14 cellular contexts compared by ENCODE assay signal in genomic region chr9:16625831-16626230, GRCh38.
DNase-seq lines count a peak whose midpoint lies in the region; ATAC-seq, FAIRE-seq and TF ChIP-seq lines count a peak whose summit lies in the region.
"Had no signal": no experiment of that assay in that cellular context is flagged by ENCODE, and none has a peak within 500 bp of the region (broad histone marks: within the 10 kb centered on the region; RNA-seq: fewer than 3 reads in every experiment).

No MANE protein-coding gene starts in this region.

- no peaks in the 10 kb centered on the region for H4K20me1 ChIP-seq in astrocyte (ENCODE audit: insufficient read depth, low read length)

- no peak for TF ChIP-seq POLR2A in transverse colon (IDR thresholded peaks at IDR 0.05)

- TF ChIP-seq CTCF in astrocyte (IDR thresholded peaks at IDR 0.05; ENCODE audit: insufficient read depth, low read depth, low read length) (no peak), kidney (IDR thresholded peaks at IDR 0.05; ENCODE audit: borderline replicate concordance, extremely low read depth, insufficient read depth) (no peak), transverse colon (IDR thresholded peaks at IDR 0.05) (no peak)

- in situ Hi-C loops in transverse colon (cut with MboI; ENCODE audit: low pct_ligation_motif_present in 1 of 4, low pct_unique_long_range_greater_than_20kb in 1 of 4, low sequenced_read_pairs in 3 of 4), result no loop called here

- ATAC-seq in HG03571 (IDR thresholded peaks at IDR 0.05; ENCODE audit: unreplicated experiment), result no peak
- no peak for ATAC-seq in GM18511 (IDR thresholded peaks at IDR 0.05; ENCODE audit: unreplicated experiment)
- ATAC-seq: stimulated activated naive CD8-positive, alpha-beta T cell treated with anti-CD3 and anti-CD28 coated beads, Interleukin-15, amount 100 ng/mL, for 72 hours had no signal

- peaks cover 75% of the 10 kb centered on the region for H3K4me1 Mint-ChIP-seq in astrocyte (ENCODE audit: low read depth, unreplicated experiment)
- H3K4me1 Mint-ChIP-seq: central memory CD8-positive, alpha-beta T cell; stimulated activated naive CD8-positive, alpha-beta T cell treated with anti-CD3 and anti-CD28 coated beads, Interleukin-15, amount 100 ng/mL, for 72 hours had no signal

- H3K27ac ChIP-seq in astrocyte (ENCODE audit: low read depth, low read length), result peak overlapping the region; percentile 9
- peak overlapping the region in 1 of 2 donors; percentile 42 for H3K27ac ChIP-seq in kidney (ENCODE audit: low read depth in 2 of 2, low read length in 2 of 2)
- H3K27ac ChIP-seq in transverse colon, result peak overlapping the region; percentile 45 to 74 (median 56)

- no peak overlapping the region for H2AFZ ChIP-seq in astrocyte (ENCODE audit: low read depth, low read length)

- H3K4me3 Mint-ChIP-seq in astrocyte (ENCODE audit: unreplicated experiment), result peak overlapping the region; percentile 43
- H3K4me3 Mint-ChIP-seq: central memory CD8-positive, alpha-beta T cell; stimulated activated naive CD8-positive, alpha-beta T cell treated with anti-CD3 and anti-CD28 coated beads, Interleukin-15, amount 100 ng/mL, for 72 hours had no signal

- peaks cover 40% of the 10 kb centered on the region for H3K4me1 ChIP-seq in astrocyte (ENCODE audit: insufficient read depth, low read length)
- peaks cover 6 to 17% of the 10 kb centered on the region in 2 donors for H3K4me1 ChIP-seq in kidney (ENCODE audit: control insufficient read depth in 1 of 2, insufficient read depth in 1 of 2, low read depth in 1 of 2, low read length in 2 of 2)
- H3K4me1 ChIP-seq in transverse colon, result peaks cover 6 to 23% (median 13%) of the 10 kb centered on the region in 4 donors

- peak overlapping the region; percentile 96 for H3K27ac Mint-ChIP-seq in astrocyte (ENCODE audit: unreplicated experiment)
- H3K27ac Mint-ChIP-seq: stimulated activated naive CD8-positive, alpha-beta T cell treated with anti-CD3 and anti-CD28 coated beads, Interleukin-15, amount 100 ng/mL, for 72 hours had no signal

- peak overlapping the region; percentile 36 for H3K4me3 ChIP-seq in astrocyte (ENCODE audit: insufficient read depth, low read depth, low read length)
- peak overlapping the region; percentile 9 to 13 for H3K4me3 ChIP-seq in kidney (ENCODE audit: low read length in 2 of 2)
- H3K4me3 ChIP-seq in transverse colon, result no peak overlapping the region

- no peaks in the 10 kb centered on the region for H3K9me3 Mint-ChIP-seq in astrocyte (ENCODE audit: unreplicated experiment)
- H3K9me3 Mint-ChIP-seq: central memory CD8-positive, alpha-beta T cell; stimulated activated naive CD8-positive, alpha-beta T cell treated with anti-CD3 and anti-CD28 coated beads, Interleukin-15, amount 100 ng/mL, for 72 hours had no signal

- no peaks in the 10 kb centered on the region for H3K9me3 ChIP-seq in astrocyte (ENCODE audit: insufficient read depth, low read depth, low read length)
- no peaks in the 10 kb centered on the region for H3K9me3 ChIP-seq in kidney (ENCODE audit: control insufficient read depth in 1 of 2, low read length in 2 of 2)
- H3K9me3 ChIP-seq in transverse colon, result no peaks in the 10 kb centered on the region

- peak overlapping the region; percentile 79 for H3K4me2 ChIP-seq in astrocyte (ENCODE audit: low read length)

- intact Hi-C loops in kidney (cut with DNase I) (no loop called here), transverse colon (cut with DNase I; ENCODE audit: low total_unique reads) (no loop called here)

- DNase-seq in NCI-H2171 treated with DMSO at 0.1 percent for 48 hours (lab: John Stamatoyannopoulos, UW), result peak; percentile 33
- DNase-seq in NCI-H2171 (lab: John Stamatoyannopoulos, UW), result no peak
- DNase-seq in astrocyte (ENCODE audit: low read depth), result peak; percentile 70
- DNase-seq in kidney, result no peak
- DNase-seq in transverse colon, result no peak
- no peak for DNase-seq in dedifferentiated amniotic fluid mesenchymal stem cell (ENCODE audit: extremely low spot score)
- DNase-seq: 8988T; GDM1; NCI-H1105; OCI-M1; stimulated activated naive CD8-positive, alpha-beta T cell treated with anti-CD3 and anti-CD28 coated beads, Interleukin-15, amount 100 ng/mL, for 72 hours had no signal

- no peak for TF ChIP-seq EP300 in transverse colon (IDR thresholded peaks at IDR 0.05; ENCODE audit: low read depth)

- H3K27me3 Mint-ChIP-seq in astrocyte (ENCODE audit: low read depth, unreplicated experiment), result no peaks in the 10 kb centered on the region
- H3K27me3 Mint-ChIP-seq: central memory CD8-positive, alpha-beta T cell; stimulated activated naive CD8-positive, alpha-beta T cell treated with anti-CD3 and anti-CD28 coated beads, Interleukin-15, amount 100 ng/mL, for 72 hours had no signal

- H3K36me3 Mint-ChIP-seq in astrocyte (ENCODE audit: low read depth, unreplicated experiment), result peaks cover 2% of the 10 kb centered on the region

- peaks cover 14% of the 10 kb centered on the region for H3K79me2 ChIP-seq in astrocyte (ENCODE audit: insufficient read depth, low read length)

- WGBS in transverse colon (ENCODE audit: low coverage in 1 of 2), 2 donors, result 71 to 91% methylated on average over 1 of the region's 1 CpG

- no peaks in the 10 kb centered on the region for H3K27me3 ChIP-seq in astrocyte (ENCODE audit: insufficient read depth, low read length)
- H3K27me3 ChIP-seq in transverse colon, result no peaks in the 10 kb centered on the region

- FAIRE-seq in astrocyte (lab: Jason Lieb, UNC) (no peak), kidney (lab: Jason Lieb, UNC) (no peak)

- H3K36me3 ChIP-seq in astrocyte (ENCODE audit: insufficient read depth, low read length) (no peaks in the 10 kb centered on the region), kidney (ENCODE audit: control insufficient read depth in 1 of 2, insufficient read depth in 2 of 2, low read length in 2 of 2) (no peaks in the 10 kb centered on the region), transverse colon (no peaks in the 10 kb centered on the region)

- H3K9ac ChIP-seq in astrocyte (ENCODE audit: low read length), result no peak overlapping the region
- H3K9ac ChIP-seq in kidney (ENCODE audit: low read length in 2 of 2), result no peak overlapping the region

Comparison
In these comparisons a context has a peak if more than half of its experiments do, and no peak if none do; other contexts are left out.
1. DNase-seq: peak in NCI-H2171 treated with DMSO at 0.1 percent for 48 hours (single experiment) and astrocyte (single experiment); none in NCI-H2171 (single experiment), kidney (single experiment), transverse colon (single experiment) and dedifferentiated amniotic fluid mesenchymal stem cell (single experiment).
2. H3K4me3 ChIP-seq: peak in astrocyte (single experiment) and kidney (2 of 2); none in transverse colon (0 of 4).